20 cellular contexts compared by ENCODE assay signal in genomic region chr1:195754297-195754696, GRCh38.
"Had no signal": no experiment of that assay in that cellular context is flagged by ENCODE, and none has a peak within 500 bp of the region (broad histone marks: within the 10 kb centered on the region; RNA-seq: fewer than 3 reads in every experiment).

No MANE protein-coding gene starts in this region.

- H3K9me3 ChIP-seq: SJCRH30 had no signal

- H3K4me3 ChIP-seq: SJCRH30, SK-N-MC had no signal

- DNase-seq: Kasumi-1, MM.1S, NCI-H1092 treated with DMSO at 0.1 percent for 48 hours, NCI-H1436, NCI-H187, NCI-H2029, NCI-H2081 treated with DMSO at 0.1 percent for 48 hours, NCI-H2171, NCI-H446, NCI-H510A, NCI-H524 treated with DMSO at 0.1 percent for 48 hours, NCI-H774, PC-3, SHP77 treated with DMSO at 0.1 percent for 48 hours, SJCRH30 had no signal

- H3K4me1 ChIP-seq: SJCRH30 had no signal

- H3K27ac ChIP-seq: KMS-11, SJCRH30, SK-N-MC had no signal

- H3K36me3 ChIP-seq: SJCRH30 had no signal

- H3K4me2 ChIP-seq: KMS-11 had no signal

- H3K9ac ChIP-seq: KMS-11 had no signal

- ATAC-seq: HepG2, Panc1, PC-3, Right ventricle myocardium inferior had no signal

- H3K27me3 ChIP-seq: SJCRH30 had no signal
